ENCODE assay signal across 22 cellular contexts in genomic region chr4:94828882-94829281, GRCh38.
"Had no signal": no experiment of that assay in that cellular context is flagged by ENCODE, and none has a peak within 500 bp of the region (broad histone marks: within the 10 kb centered on the region; RNA-seq: fewer than 3 reads in every experiment).

No MANE protein-coding gene starts in this region.

- H3K79me2 ChIP-seq: hepatocyte had no signal

- H3K27me3 Mint-ChIP-seq: activated CD8-positive, alpha-beta memory T cell treated with anti-CD3 and anti-CD28 coated beads, Interleukin-2, amount 10 ng/mL, durations not matched to agents 7 days and 5 days; brain; central memory CD8-positive, alpha-beta T cell had no signal

- H3K9me3 Mint-ChIP-seq: activated CD4-positive, alpha-beta memory T cell treated with anti-CD3 and anti-CD28 coated beads, Interleukin-2, amount 10 ng/mL, durations not matched to agents 7 days and 5 days; activated naive CD8-positive, alpha-beta T cell treated with anti-CD3 and anti-CD28 coated beads for 36 hours; brain; central memory CD8-positive, alpha-beta T cell; nephron progenitor cell had no signal

- H3K27ac ChIP-seq: coronary artery, hepatocyte, lower lobe of right lung, tibial artery had no signal

- H3K4me1 ChIP-seq: lower lobe of right lung, tibial artery had no signal

- H3K36me3 ChIP-seq: lower lobe of right lung, tibial artery had no signal

- H3K27me3 ChIP-seq: hepatocyte, tibial artery had no signal

- ATAC-seq: activated CD8-positive, alpha-beta memory T cell treated with anti-CD3 and anti-CD28 coated beads, Interleukin-2, amount 10 ng/mL, durations not matched to agents 7 days and 5 days; lower lobe of right lung; stimulated activated naive CD8-positive, alpha-beta T cell treated with anti-CD3 and anti-CD28 coated beads, Interleukin-15, Interleukin-2, amounts not matched to agents 100 U/mL and 50 U/mL, for 24 hours had no signal

- H2AFZ ChIP-seq: hepatocyte had no signal

- DNase-seq: activated CD4-positive, alpha-beta memory T cell treated with anti-CD3 and anti-CD28 coated beads, Interleukin-2, amount 10 ng/mL, durations not matched to agents 7 days and 5 days; activated CD4-positive, alpha-beta T cell treated with anti-CD3 and anti-CD28 coated beads for 48 hours; activated CD4-positive, CD25-positive, alpha-beta regulatory T cell; activated CD8-positive, alpha-beta memory T cell treated with anti-CD3 and anti-CD28 coated beads, Interleukin-2, amount 10 ng/mL, durations not matched to agents 7 days and 5 days; activated naive CD8-positive, alpha-beta T cell treated with anti-CD3 and anti-CD28 coated beads for 36 hours; amygdala; lower lobe of right lung; midbrain; nephron progenitor cell; nucleus accumbens; stimulated activated CD4-positive, alpha-beta T cell treated with anti-CD3 and anti-CD28 coated beads, Interleukin-12 subunit alpha, Interleukin-12 subunit beta, amount 100 ng/mL, for 4 hours; stimulated activated CD4-positive, alpha-beta T cell treated with anti-CD3 and anti-CD28 coated beads, Interleukin-1b, Interleukin-23, amount 100 ng/mL, for 48 hours; stimulated activated naive CD8-positive, alpha-beta T cell treated with anti-CD3 and anti-CD28 coated beads, Interleukin-15, Interleukin-2, amounts not matched to agents 100 U/mL and 50 U/mL, for 24 hours; substantia nigra; T-helper 1 cell; T-helper 9 cell; tibial artery had no signal

- H3K36me3 Mint-ChIP-seq: activated CD8-positive, alpha-beta memory T cell treated with anti-CD3 and anti-CD28 coated beads, Interleukin-2, amount 10 ng/mL, durations not matched to agents 7 days and 5 days; activated naive CD8-positive, alpha-beta T cell treated with anti-CD3 and anti-CD28 coated beads for 36 hours; brain had no signal

- H3K4me3 Mint-ChIP-seq: activated CD4-positive, alpha-beta memory T cell treated with anti-CD3 and anti-CD28 coated beads, Interleukin-2, amount 10 ng/mL, durations not matched to agents 7 days and 5 days; activated CD8-positive, alpha-beta memory T cell treated with anti-CD3 and anti-CD28 coated beads, Interleukin-2, amount 10 ng/mL, durations not matched to agents 7 days and 5 days; activated naive CD8-positive, alpha-beta T cell treated with anti-CD3 and anti-CD28 coated beads for 36 hours; brain; central memory CD8-positive, alpha-beta T cell; nephron progenitor cell had no signal

- H3K4me1 Mint-ChIP-seq: activated CD4-positive, alpha-beta memory T cell treated with anti-CD3 and anti-CD28 coated beads, Interleukin-2, amount 10 ng/mL, durations not matched to agents 7 days and 5 days; activated CD8-positive, alpha-beta memory T cell treated with anti-CD3 and anti-CD28 coated beads, Interleukin-2, amount 10 ng/mL, durations not matched to agents 7 days and 5 days; central memory CD8-positive, alpha-beta T cell had no signal

- H3K9me3 ChIP-seq: lower lobe of right lung, tibial artery had no signal

- H3K4me3 ChIP-seq: coronary artery, hepatocyte, lower lobe of right lung, tibial artery had no signal

- FAIRE-seq: endometrium had no signal

- H3K4me2 ChIP-seq: hepatocyte had no signal

- H3K27ac Mint-ChIP-seq: activated CD4-positive, alpha-beta memory T cell treated with anti-CD3 and anti-CD28 coated beads, Interleukin-2, amount 10 ng/mL, durations not matched to agents 7 days and 5 days; activated CD8-positive, alpha-beta memory T cell treated with anti-CD3 and anti-CD28 coated beads, Interleukin-2, amount 10 ng/mL, durations not matched to agents 7 days and 5 days; activated naive CD8-positive, alpha-beta T cell treated with anti-CD3 and anti-CD28 coated beads for 36 hours; brain; nephron progenitor cell had no signal
